26 cellular contexts compared by ENCODE assay signal in the genomic region with DNA sequence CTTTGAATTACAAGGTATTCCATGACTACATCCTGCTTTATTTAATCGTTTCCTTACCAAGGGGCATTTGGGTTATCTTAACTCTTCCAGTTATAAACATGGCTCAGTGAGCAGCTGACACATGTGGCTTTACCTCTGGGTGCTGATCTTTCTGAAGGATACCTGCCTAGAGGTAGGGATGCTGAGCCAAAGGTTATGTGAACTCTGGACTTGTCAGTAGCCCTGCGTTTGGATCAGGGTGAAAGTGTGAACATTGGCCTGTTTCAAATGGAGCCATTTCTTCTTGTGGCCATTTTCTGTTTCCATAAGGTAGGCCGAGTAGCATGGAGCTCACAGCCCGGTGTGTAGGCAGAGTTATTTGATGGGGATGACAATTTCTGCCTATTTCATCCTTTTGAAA. TPM values are rescaled to one million over a fixed set of nuclear protein-coding genes. Genes with fewer than 3 reads are reported as not detected.
"Had no signal": no experiment of that assay in that cellular context is flagged by ENCODE, and none has a peak within 500 bp of the region (broad histone marks: within the 10 kb centered on the region; RNA-seq: fewer than 3 reads in every experiment).

No MANE protein-coding gene starts in this region.

- FAIRE-seq: bronchial epithelial cell, TTC549 had no signal

- H3K4me1 ChIP-seq: SJCRH30 had no signal

- H3K36me3 ChIP-seq: SJCRH30 had no signal

- ATAC-seq: activated CD8-positive, alpha-beta memory T cell treated with anti-CD3 and anti-CD28 coated beads, Interleukin-2, amount 10 ng/mL, durations not matched to agents 7 days and 5 days; activated naive CD8-positive, alpha-beta T cell treated with anti-CD3 and anti-CD28 coated beads, Interleukin-2, amount 50 U/mL, for 24 hours; K562; Panc1; WTC11 had no signal

- H3K27ac ChIP-seq: SJCRH30, SK-N-MC had no signal

- H3K9me3 ChIP-seq: SJCRH30 had no signal

- H3K4me3 ChIP-seq: K562, SJCRH30, SK-N-MC had no signal

- DNase-seq: activated CD4-positive, alpha-beta memory T cell treated with anti-CD3 and anti-CD28 coated beads, Interleukin-2, amount 10 ng/mL, durations not matched to agents 7 days and 5 days; activated CD4-positive, alpha-beta T cell treated with anti-CD3 and anti-CD28 coated beads for 4 hours; activated CD4-positive, CD25-positive, alpha-beta regulatory T cell treated with anti-CD3 and anti-CD28 coated beads, Interleukin-2, amount 50 U/mL, for 72 hours; activated CD8-positive, alpha-beta memory T cell treated with anti-CD3 and anti-CD28 coated beads for 24 hours; activated CD8-positive, alpha-beta memory T cell treated with anti-CD3 and anti-CD28 coated beads, Interleukin-2, amount 10 ng/mL, durations not matched to agents 7 days and 5 days; activated CD8-positive, alpha-beta memory T cell treated with anti-CD3 and anti-CD28 coated beads, Interleukin-2, amount 50 U/mL, for 48 hours; activated effector memory CD4-positive, alpha-beta T cell treated with Interleukin-2 at 50 U/mL for 16 hours; activated naive CD4-positive, alpha-beta T cell treated with anti-CD3 and anti-CD28 coated beads, Interleukin-2, amount 10 ng/mL, durations not matched to agents 7 days and 5 days; activated naive CD8-positive, alpha-beta T cell treated with anti-CD3 and anti-CD28 coated beads, Interleukin-2, amount 50 U/mL, for 24 hours; activated T-cell treated with anti-CD3 and anti-CD28 coated beads, Interleukin-2, amount 50 U/mL, for 48 hours; anterior cingulate cortex; caudate nucleus; NCI-H1105 treated with DMSO at 0.1 percent for 48 hours; NCI-H1436; NCI-H1694; NCI-H2029; NCI-H345; NCI-H524 treated with DMSO at 0.1 percent for 48 hours; SHP77; SJCRH30 had no signal

RNA-seq across cellular contexts. Expression of a gene that starts 29.2 kb away (rescaled TPM):
- total RNA-seq: SJCRH30 had no signal
